ENCODE assay signal across 6 cellular contexts in genomic region chr2:15861172-15861822, GRCh38.
"Had no signal": no experiment of that assay in that cellular context is flagged by ENCODE, and none has a peak within 500 bp of the region (broad histone marks: within the 10 kb centered on the region; RNA-seq: fewer than 3 reads in every experiment).

No MANE protein-coding gene starts in this region.

- H3K4me3 Mint-ChIP-seq: IgD-negative memory B cell had no signal

- FAIRE-seq: HTR-8/SVneo had no signal

- H3K4me3 ChIP-seq: GM23248 had no signal

- H2AFZ ChIP-seq: GM23248 had no signal

- H3K27ac ChIP-seq: GM23248 had no signal

- H3K9ac ChIP-seq: GM23248 had no signal

- DNase-seq: GM23248, GOT3, HCEC 1CT, KBM-7 had no signal
